1 cellular context compared by ENCODE assay signal in the genomic region with DNA sequence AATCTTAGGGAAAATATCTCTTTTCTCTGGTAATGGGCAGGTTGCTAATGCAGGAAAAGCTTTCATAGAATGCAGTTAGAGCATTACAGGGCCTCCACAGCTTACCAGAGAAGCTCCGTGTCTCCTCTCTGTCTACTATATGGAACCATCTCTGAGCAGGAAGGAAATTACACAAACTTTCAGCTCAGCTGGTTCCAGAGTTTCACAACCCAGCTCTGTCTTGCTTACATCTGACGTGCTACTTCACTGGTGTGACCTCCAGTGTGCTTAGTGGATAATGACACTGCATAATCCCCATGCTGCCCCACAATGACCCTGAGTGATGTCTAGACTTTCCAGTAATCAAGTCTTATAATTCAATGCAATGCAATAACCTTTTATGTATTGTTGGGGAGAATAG.
A peak's percentile ranks its signal among the peaks of the same experiment; 100 is the strongest.
TF ChIP-seq lines count a peak whose summit lies in the region.

No MANE protein-coding gene starts in this region.

TF ChIP-seq in HepG2, 621 proteins besides CTCF, POLR2A, EP300 and RAD21 (continued from another document):
- TF ChIP-seq NR2F6 (IDR thresholded peaks at IDR 0.05) (0 out of 2 replicates have a peak, but pooled peaks have one; percentile 39), NR2F6 (CRISPR knock-in tag; IDR thresholded peaks at IDR 0.05) (peak; percentile 68), ZNF562 (CRISPR knock-in tag; IDR thresholded peaks at IDR 0.05; ENCODE audit: borderline replicate concordance) (no peak), MAX (IDR thresholded peaks at IDR 0.05) (peak; percentile 20; the same call in 1 of the 2 replicates), ZNF17 (CRISPR knock-in tag; IDR thresholded peaks at IDR 0.05) (no peak), PHF8 (CRISPR knock-in tag; IDR thresholded peaks at IDR 0.05) (no peak), FOSL2 (CRISPR knock-in tag; IDR thresholded peaks at IDR 0.05) (peak; percentile 61), SMAD9 (CRISPR knock-in tag; IDR thresholded peaks at IDR 0.05) (no peak), PHF5A (CRISPR knock-in tag; IDR thresholded peaks at IDR 0.05; ENCODE audit: low read depth, unreplicated experiment) (no peak), FOXK2 (IDR thresholded peaks at IDR 0.05) (peak; percentile 53; the same call in 1 of the 2 replicates), RXRA (CRISPR knock-in tag; IDR thresholded peaks at IDR 0.05) (peak; percentile 58; the same call in 1 of the 2 replicates), SIN3B (IDR thresholded peaks at IDR 0.05; ENCODE audit: low read length) (no peak), ZNF496 (CRISPR knock-in tag; IDR thresholded peaks at IDR 0.05; ENCODE audit: insufficient replicate concordance) (no peak), ZNF616 (CRISPR knock-in tag; IDR thresholded peaks at IDR 0.05; ENCODE audit: low read depth) (no peak), ZNF296 (CRISPR knock-in tag; conservative IDR thresholded peaks at IDR 0.05) (no peak), SETDB1 (CRISPR knock-in tag; IDR thresholded peaks at IDR 0.05; ENCODE audit: borderline replicate concordance) (no peak), ZSCAN9 (CRISPR knock-in tag; IDR thresholded peaks at IDR 0.05; ENCODE audit: borderline replicate concordance) (no peak), HHEX (CRISPR knock-in tag; IDR thresholded peaks at IDR 0.05) (no peak), ZNF331 (CRISPR knock-in tag; IDR thresholded peaks at IDR 0.05) (peak; percentile 33; the same call in 1 of the 2 replicates), ARID3A (IDR thresholded peaks at IDR 0.05; ENCODE audit: low read depth, low read length) (no peak), ZNF546 (CRISPR knock-in tag; conservative IDR thresholded peaks at IDR 0.05) (no peak), STAT5B (CRISPR knock-in tag; IDR thresholded peaks at IDR 0.05) (no peak), HNF1B (CRISPR knock-in tag; IDR thresholded peaks at IDR 0.05) (no peak), ZFP1 (CRISPR knock-in tag; IDR thresholded peaks at IDR 0.05) (no peak), PLSCR1 (CRISPR knock-in tag; IDR thresholded peaks at IDR 0.05; ENCODE audit: borderline replicate concordance) (no peak), SKIL (CRISPR knock-in tag; IDR thresholded peaks at IDR 0.05; ENCODE audit: borderline replicate concordance) (0 out of 2 replicates have a peak, but pooled peaks have one; percentile 38), ZNF775 (CRISPR knock-in tag; IDR thresholded peaks at IDR 0.05; ENCODE audit: borderline replicate concordance) (no peak), STAG1 (CRISPR knock-in tag; IDR thresholded peaks at IDR 0.05) (peak; percentile 52), SAP130 (CRISPR knock-in tag; IDR thresholded peaks at IDR 0.05; ENCODE audit: low read depth) (peak; percentile 85), ZBTB26 (CRISPR knock-in tag; IDR thresholded peaks at IDR 0.05; ENCODE audit: borderline replicate concordance) (no peak), ZNF550 (CRISPR knock-in tag; IDR thresholded peaks at IDR 0.05; ENCODE audit: borderline replicate concordance) (no peak), PHB2 (IDR thresholded peaks at IDR 0.05; ENCODE audit: partially characterized antibody) (no peak), NFYC (CRISPR knock-in tag; IDR thresholded peaks at IDR 0.05) (no peak), ZBTB38 (CRISPR knock-in tag; IDR thresholded peaks at IDR 0.05) (no peak), ETV5 (CRISPR knock-in tag; IDR thresholded peaks at IDR 0.05; ENCODE audit: borderline replicate concordance) (peak; percentile 52; the same call in 1 of the 2 replicates), NFKBIZ (CRISPR knock-in tag; IDR thresholded peaks at IDR 0.05) (no peak), KDM1A (CRISPR knock-in tag; IDR thresholded peaks at IDR 0.05) (no peak), BRD4 (CRISPR knock-in tag; IDR thresholded peaks at IDR 0.05) (no peak), ZNF557 (CRISPR knock-in tag; IDR thresholded peaks at IDR 0.05) (no peak), SKI (IDR thresholded peaks at IDR 0.05; ENCODE audit: partially characterized antibody) (peak; percentile 90), MNT (IDR thresholded peaks at IDR 0.05) (no peak), GATAD2A (CRISPR knock-in tag; IDR thresholded peaks at IDR 0.05) (peak; percentile 74), SRSF9 (IDR thresholded peaks at IDR 0.05; ENCODE audit: borderline replicate concordance, insufficient read depth, low read depth, low read length, poor library complexity, severe bottlenecking) (no peak), MXD4 (CRISPR knock-in tag; IDR thresholded peaks at IDR 0.05) (no peak)
- TF ChIP-seq, protein P1, sequence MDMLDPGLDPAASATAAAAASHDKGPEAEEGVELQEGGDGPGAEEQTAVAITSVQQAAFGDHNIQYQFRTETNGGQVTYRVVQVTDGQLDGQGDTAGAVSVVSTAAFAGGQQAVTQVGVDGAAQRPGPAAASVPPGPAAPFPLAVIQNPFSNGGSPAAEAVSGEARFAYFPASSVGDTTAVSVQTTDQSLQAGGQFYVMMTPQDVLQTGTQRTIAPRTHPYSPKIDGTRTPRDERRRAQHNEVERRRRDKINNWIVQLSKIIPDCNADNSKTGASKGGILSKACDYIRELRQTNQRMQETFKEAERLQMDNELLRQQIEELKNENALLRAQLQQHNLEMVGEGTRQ (IDR thresholded peaks at IDR 0.05; ENCODE audit: low read depth, low read length) = no peak
- TF ChIP-seq, protein P1 (CRISPR knock-in tag; IDR thresholded peaks at IDR 0.05; ENCODE audit: borderline replicate concordance) = no peak
- TF ChIP-seq, protein P2, sequence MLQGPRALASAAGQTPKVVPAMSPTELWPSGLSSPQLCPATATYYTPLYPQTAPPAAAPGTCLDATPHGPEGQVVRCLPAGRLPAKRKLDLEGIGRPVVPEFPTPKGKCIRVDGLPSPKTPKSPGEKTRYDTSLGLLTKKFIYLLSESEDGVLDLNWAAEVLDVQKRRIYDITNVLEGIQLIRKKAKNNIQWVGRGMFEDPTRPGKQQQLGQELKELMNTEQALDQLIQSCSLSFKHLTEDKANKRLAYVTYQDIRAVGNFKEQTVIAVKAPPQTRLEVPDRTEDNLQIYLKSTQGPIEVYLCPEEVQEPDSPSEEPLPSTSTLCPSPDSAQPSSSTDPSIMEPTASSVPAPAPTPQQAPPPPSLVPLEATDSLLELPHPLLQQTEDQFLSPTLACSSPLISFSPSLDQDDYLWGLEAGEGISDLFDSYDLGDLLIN (CRISPR knock-in tag; IDR thresholded peaks at IDR 0.05; ENCODE audit: borderline replicate concordance) = no peak
- TF ChIP-seq, protein P3, sequence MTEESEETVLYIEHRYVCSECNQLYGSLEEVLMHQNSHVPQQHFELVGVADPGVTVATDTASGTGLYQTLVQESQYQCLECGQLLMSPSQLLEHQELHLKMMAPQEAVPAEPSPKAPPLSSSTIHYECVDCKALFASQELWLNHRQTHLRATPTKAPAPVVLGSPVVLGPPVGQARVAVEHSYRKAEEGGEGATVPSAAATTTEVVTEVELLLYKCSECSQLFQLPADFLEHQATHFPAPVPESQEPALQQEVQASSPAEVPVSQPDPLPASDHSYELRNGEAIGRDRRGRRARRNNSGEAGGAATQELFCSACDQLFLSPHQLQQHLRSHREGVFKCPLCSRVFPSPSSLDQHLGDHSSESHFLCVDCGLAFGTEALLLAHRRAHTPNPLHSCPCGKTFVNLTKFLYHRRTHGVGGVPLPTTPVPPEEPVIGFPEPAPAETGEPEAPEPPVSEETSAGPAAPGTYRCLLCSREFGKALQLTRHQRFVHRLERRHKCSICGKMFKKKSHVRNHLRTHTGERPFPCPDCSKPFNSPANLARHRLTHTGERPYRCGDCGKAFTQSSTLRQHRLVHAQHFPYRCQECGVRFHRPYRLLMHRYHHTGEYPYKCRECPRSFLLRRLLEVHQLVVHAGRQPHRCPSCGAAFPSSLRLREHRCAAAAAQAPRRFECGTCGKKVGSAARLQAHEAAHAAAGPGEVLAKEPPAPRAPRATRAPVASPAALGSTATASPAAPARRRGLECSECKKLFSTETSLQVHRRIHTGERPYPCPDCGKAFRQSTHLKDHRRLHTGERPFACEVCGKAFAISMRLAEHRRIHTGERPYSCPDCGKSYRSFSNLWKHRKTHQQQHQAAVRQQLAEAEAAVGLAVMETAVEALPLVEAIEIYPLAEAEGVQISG (CRISPR knock-in tag; IDR thresholded peaks at IDR 0.05) = no peak
- TF ChIP-seq, protein P4, sequence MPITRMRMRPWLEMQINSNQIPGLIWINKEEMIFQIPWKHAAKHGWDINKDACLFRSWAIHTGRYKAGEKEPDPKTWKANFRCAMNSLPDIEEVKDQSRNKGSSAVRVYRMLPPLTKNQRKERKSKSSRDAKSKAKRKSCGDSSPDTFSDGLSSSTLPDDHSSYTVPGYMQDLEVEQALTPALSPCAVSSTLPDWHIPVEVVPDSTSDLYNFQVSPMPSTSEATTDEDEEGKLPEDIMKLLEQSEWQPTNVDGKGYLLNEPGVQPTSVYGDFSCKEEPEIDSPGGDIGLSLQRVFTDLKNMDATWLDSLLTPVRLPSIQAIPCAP (CRISPR knock-in tag; IDR thresholded peaks at IDR 0.05; ENCODE audit: low read depth) = no peak
